Comparison of ENCODE assay signal across 8 cellular contexts in the genomic region with DNA sequence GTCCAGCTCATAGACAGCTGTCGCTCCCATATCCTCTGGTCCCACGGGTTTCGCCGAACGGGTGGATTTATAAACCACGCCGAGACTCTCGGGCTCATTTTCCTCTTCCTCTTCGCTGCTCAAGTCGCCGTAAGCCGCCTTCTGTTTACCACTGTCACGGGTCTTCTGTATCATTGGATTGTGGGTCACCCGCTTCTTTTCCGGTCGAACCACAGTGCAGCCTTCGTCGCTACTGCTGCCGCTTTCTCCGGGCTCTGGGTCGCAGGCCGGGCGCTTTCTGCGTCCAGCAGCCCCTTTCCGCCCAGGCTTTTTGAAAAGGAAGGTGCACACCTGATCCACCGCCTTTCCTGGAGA. TPM values are rescaled to one million over a fixed set of nuclear protein-coding genes. Genes with fewer than 3 reads are reported as not detected.
DNase-seq lines count a peak whose midpoint lies in the region; ATAC-seq, FAIRE-seq and TF ChIP-seq lines count a peak whose summit lies in the region.

No MANE protein-coding gene starts in this region.

- no peaks in the 10 kb centered on the region for H3K9me3 Mint-ChIP-seq in nephron

- peaks cover 14% of the 10 kb centered on the region for H3K4me1 Mint-ChIP-seq in nephron

- BruUV-seq in endothelial cell of umbilical vein (replicated peaks; lab: Mats Ljungman, UMichigan), result TSS peak; percentile 66

- no peak for FAIRE-seq in endothelial cell of umbilical vein (lab: Jason Lieb, UNC)

- H3K36me3 Mint-ChIP-seq in nephron (ENCODE audit: low read depth), result peaks cover 4% of the 10 kb centered on the region

- TF ChIP-seq CTCF in RWPE2 (IDR thresholded peaks at IDR 0.05; ENCODE audit: poor library complexity, severe bottlenecking), result no peak
- no peak for TF ChIP-seq CTCF in endothelial cell of umbilical vein (IDR thresholded peaks at IDR 0.05; ENCODE audit: extremely low read depth in 1 of 2, insufficient read depth in 1 of 2, low read depth in 1 of 2, low read length in 2 of 2)
- no peak for TF ChIP-seq CTCF in nephron (IDR thresholded peaks at IDR 0.05; ENCODE audit: unreplicated experiment in 3 of 3)

- no peak for TF ChIP-seq POLR2A in endothelial cell of umbilical vein (IDR thresholded peaks at IDR 0.05; ENCODE audit: low read depth, low read length)

- H3K4me3 ChIP-seq in RWPE2 (ENCODE audit: severe bottlenecking), result peak overlapping the region; percentile 86
- peak overlapping the region; percentile 74 to 93 (median 84) for H3K4me3 ChIP-seq in endothelial cell of umbilical vein (replicated peaks in 1 of 3; ENCODE audit: insufficient read depth in 1 of 3, low read depth in 1 of 3, low read length in 3 of 3)

- DNase-seq in DMS53 treated with DMSO at 0.1 percent for 48 hours (lab: John Stamatoyannopoulos, UW; ENCODE audit: unreplicated experiment) (peak; percentile 26), DMS53 (lab: John Stamatoyannopoulos, UW) (no peak), RWPE2 (ENCODE audit: low spot score) (no peak), endothelial cell of umbilical vein (ENCODE audit: low read depth, low spot score) (no peak), H4 (ENCODE audit: low spot score) (no peak), NCI-H2081 treated with DMSO at 0.1 percent for 48 hours (lab: John Stamatoyannopoulos, UW) (no peak)

- dilution Hi-C loops in endothelial cell of umbilical vein (cut with MboI; ENCODE audit: extremely low pct_ligation_motif_present, low sequenced_read_pairs), result no loop called here

- no peaks in the 10 kb centered on the region for H4K20me1 ChIP-seq in endothelial cell of umbilical vein (replicated peaks; ENCODE audit: control insufficient read depth, extremely low read depth, insufficient read depth, low read length)

- peak overlapping the region; percentile 96 for H2AFZ ChIP-seq in endothelial cell of umbilical vein (ENCODE audit: low read depth, low read length)

- peak overlapping the region; percentile 68 to 96 (median 75) for H3K27ac Mint-ChIP-seq in nephron

- CTCF ChIA-PET in endothelial cell of umbilical vein (lab: Charles Lee), result interaction anchor here (0.9 to 1.9 kb wide), 3 partner anchors 10 to 18 kb away, joined by 3 to 8 read pairs (median 8); a partner anchor contains a TSS

- H3K9me1 ChIP-seq in endothelial cell of umbilical vein (replicated peaks; ENCODE audit: control insufficient read depth, extremely low read depth, insufficient read depth, low read length), result no peaks in the 10 kb centered on the region

- H3K9me3 ChIP-seq in RWPE2 (ENCODE audit: severe bottlenecking), result no peaks in the 10 kb centered on the region
- no peaks in the 10 kb centered on the region for H3K9me3 ChIP-seq in endothelial cell of umbilical vein (replicated peaks; ENCODE audit: control insufficient read depth, insufficient read depth, low read length)

- intact Hi-C loops in endothelial cell of umbilical vein (cut with micrococcal nuclease), result loop anchor here (1.0 to 5.0 kb wide), 4 partner anchors 18 to 249 kb away; a partner anchor contains a TSS

- peaks cover 10% of the 10 kb centered on the region for H3K36me3 ChIP-seq in RWPE2 (ENCODE audit: low read depth)
- no peaks in the 10 kb centered on the region for H3K36me3 ChIP-seq in endothelial cell of umbilical vein (ENCODE audit: control insufficient read depth in 2 of 2, extremely low read depth in 1 of 2, insufficient read depth in 2 of 2, low read length in 2 of 2)

- peak overlapping the region; percentile 92 to 95 (median 94) for H3K4me3 Mint-ChIP-seq in nephron

- H3K4me2 ChIP-seq in endothelial cell of umbilical vein (ENCODE audit: insufficient read depth, low read length), result peak overlapping the region; percentile 80

- POLR2A ChIA-PET in endothelial cell of umbilical vein (lab: Charles Lee), result interaction anchor here (1.5 to 1.6 kb wide), 2 partner anchors 18 to 80 kb away, joined by 4 to 5 read pairs; a partner anchor contains a TSS

- H3K4me1 ChIP-seq in RWPE2 (ENCODE audit: insufficient read depth, poor library complexity, severe bottlenecking) (no peaks in the 10 kb centered on the region), endothelial cell of umbilical vein (ENCODE audit: control insufficient read depth, extremely low read depth, insufficient read depth, low read length) (peaks cover 11% of the 10 kb centered on the region)

- H3K27me3 Mint-ChIP-seq in nephron (ENCODE audit: low read depth), result no peaks in the 10 kb centered on the region

- H3K79me2 ChIP-seq in endothelial cell of umbilical vein (ENCODE audit: control insufficient read depth, insufficient read depth, low read length), result peaks cover 31% of the 10 kb centered on the region

- H3K27me3 ChIP-seq in RWPE2 (ENCODE audit: insufficient read depth, poor library complexity, severe bottlenecking), result no peaks in the 10 kb centered on the region
- H3K27me3 ChIP-seq in endothelial cell of umbilical vein (ENCODE audit: control insufficient read depth in 2 of 2, insufficient read depth in 2 of 2, low read length in 2 of 2), result no peaks in the 10 kb centered on the region

- peak; percentile 30 for ATAC-seq in HG02763 (IDR thresholded peaks at IDR 0.05; ENCODE audit: unreplicated experiment)
- peak; percentile 15; the same call in 2 of the 3 replicates for ATAC-seq in RWPE2 (ENCODE audit: low read depth)

- peak overlapping the region; percentile 94 for H3K9ac ChIP-seq in endothelial cell of umbilical vein (replicated peaks; ENCODE audit: extremely low read depth, insufficient read depth, low read length)

- H3K27ac ChIP-seq in RWPE2 (ENCODE audit: poor library complexity, severe bottlenecking) (peak overlapping the region; percentile 82), endothelial cell of umbilical vein (ENCODE audit: insufficient read depth, low read depth, low read length) (peak overlapping the region; percentile 87)

TF ChIP-seq in endothelial cell of umbilical vein, 7 proteins besides CTCF, POLR2A, EP300 and RAD21:
- TF ChIP-seq, protein P1, sequence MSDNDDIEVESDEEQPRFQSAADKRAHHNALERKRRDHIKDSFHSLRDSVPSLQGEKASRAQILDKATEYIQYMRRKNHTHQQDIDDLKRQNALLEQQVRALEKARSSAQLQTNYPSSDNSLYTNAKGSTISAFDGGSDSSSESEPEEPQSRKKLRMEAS (IDR thresholded peaks at IDR 0.05; ENCODE audit: insufficient read depth, insufficient read length), result no peak
- no peak for TF ChIP-seq JUN (IDR thresholded peaks at IDR 0.05; ENCODE audit: borderline replicate concordance, insufficient read depth, insufficient read length, low read depth)
- TF ChIP-seq FOS (IDR thresholded peaks at IDR 0.05; ENCODE audit: borderline replicate concordance, insufficient read depth, low read length), result no peak
- no peak for TF ChIP-seq EZH2 (IDR thresholded peaks at IDR 0.05; ENCODE audit: borderline replicate concordance, low read depth, low read length, severe bottlenecking)
- no peak for TF ChIP-seq POLR2AphosphoS5 (IDR thresholded peaks at IDR 0.05; ENCODE audit: insufficient read depth, low read depth, low read length)
- TF ChIP-seq GATA2 (IDR thresholded peaks at IDR 0.05; ENCODE audit: insufficient read depth, insufficient read length, low read depth, low read length), result no peak

RNA-seq across cellular contexts. Expression of a gene that starts 0.3 kb away (rescaled TPM):
- total RNA-seq in endothelial cell of umbilical vein, result 10.2 and 11.7 TPM in 2 replicates
- polyA plus RNA-seq in endothelial cell of umbilical vein, result 8.7 and 9.4 TPM in 2 replicates
- polyA plus RNA-seq in endothelial cell of umbilical vein (2011; cell fraction: cytosol; rRNA removed), result 12.4 and 14.7 TPM in 2 replicates
- polyA plus RNA-seq in endothelial cell of umbilical vein (2011; cell fraction: nucleus; rRNA removed), result 7.3 and 8.4 TPM in 2 replicates
- 12.2 and 12.8 TPM in 2 replicates for polyA plus RNA-seq in endothelial cell of umbilical vein (2012)
- 4.4 and 6.9 TPM in 2 replicates for polyA minus RNA-seq in endothelial cell of umbilical vein
- 11.1 TPM for polyA minus RNA-seq in endothelial cell of umbilical vein (2011; cell fraction: cytosol; rRNA and poly(A)+ RNA removed)
- polyA minus RNA-seq in endothelial cell of umbilical vein (2011; cell fraction: nucleus; rRNA and poly(A)+ RNA removed), result 1.5 TPM in 2 replicates
- total RNA-seq in H4 (2014; rRNA removed; shearing (Covaris generic)), result 27.4 and 27.5 TPM in 2 replicates

RNA-seq across cellular contexts. Expression of a gene that starts 0.4 kb away (rescaled TPM):
- 89.9 and 96.3 TPM in 2 replicates for total RNA-seq in endothelial cell of umbilical vein
- polyA plus RNA-seq in endothelial cell of umbilical vein, result 61.2 and 93.4 TPM in 2 replicates
- polyA plus RNA-seq in endothelial cell of umbilical vein (2011; cell fraction: cytosol; rRNA removed), result 110 and 150 TPM in 2 replicates
- polyA plus RNA-seq in endothelial cell of umbilical vein (2011; cell fraction: nucleus; rRNA removed), result 32.0 and 40.3 TPM in 2 replicates
- polyA plus RNA-seq in endothelial cell of umbilical vein (2012), result 170 and 190 TPM in 2 replicates
- 47.1 and 50.5 TPM in 2 replicates for polyA minus RNA-seq in endothelial cell of umbilical vein
- polyA minus RNA-seq in endothelial cell of umbilical vein (2011; cell fraction: cytosol; rRNA and poly(A)+ RNA removed), result 51.4 TPM
- 4.5 and 5.0 TPM in 2 replicates for polyA minus RNA-seq in endothelial cell of umbilical vein (2011; cell fraction: nucleus; rRNA and poly(A)+ RNA removed)
- 163 and 188 TPM in 2 replicates for total RNA-seq in H4 (2014; rRNA removed; shearing (Covaris generic))

RNA-seq across cellular contexts. Expression of a gene that starts 18.5 kb away (rescaled TPM):
- 10.2 and 11.9 TPM in 2 replicates for total RNA-seq in endothelial cell of umbilical vein
- 2.2 and 3.7 TPM in 2 replicates for polyA plus RNA-seq in endothelial cell of umbilical vein
- 7.1 and 7.5 TPM in 2 replicates for polyA plus RNA-seq in endothelial cell of umbilical vein (2011; cell fraction: cytosol; rRNA removed)
- 8.8 and 13.2 TPM in 2 replicates for polyA plus RNA-seq in endothelial cell of umbilical vein (2011; cell fraction: nucleus; rRNA removed)
- polyA plus RNA-seq in endothelial cell of umbilical vein (2012), result 11.2 and 14.3 TPM in 2 replicates
- 3.2 and 5.0 TPM in 2 replicates for polyA minus RNA-seq in endothelial cell of umbilical vein
- polyA minus RNA-seq in endothelial cell of umbilical vein (2011; cell fraction: cytosol; rRNA and poly(A)+ RNA removed), result 6.8 TPM
- polyA minus RNA-seq in endothelial cell of umbilical vein (2011; cell fraction: nucleus; rRNA and poly(A)+ RNA removed), result 2.9 and 3.9 TPM in 2 replicates
- 1.5 and 3.7 TPM in 2 replicates for total RNA-seq in H4 (2014; rRNA removed; shearing (Covaris generic))

RNA-seq across cellular contexts. Expression of a gene that starts 24.5 kb away (rescaled TPM):
- not detected in 2 replicates for total RNA-seq in endothelial cell of umbilical vein
- not detected in 2 replicates for polyA plus RNA-seq in endothelial cell of umbilical vein
- not detected in 2 replicates for polyA plus RNA-seq in endothelial cell of umbilical vein (2011; cell fraction: cytosol; rRNA removed)
- not detected in 2 replicates for polyA plus RNA-seq in endothelial cell of umbilical vein (2011; cell fraction: nucleus; rRNA removed)
- not detected in 2 replicates for polyA plus RNA-seq in endothelial cell of umbilical vein (2012)
- not detected in 2 replicates for polyA minus RNA-seq in endothelial cell of umbilical vein
- polyA minus RNA-seq in endothelial cell of umbilical vein (2011; cell fraction: cytosol; rRNA and poly(A)+ RNA removed), result not detected
- polyA minus RNA-seq in endothelial cell of umbilical vein (2011; cell fraction: nucleus; rRNA and poly(A)+ RNA removed), result not detected in 2 replicates
- total RNA-seq in H4 (2014; rRNA removed; shearing (Covaris generic)), result not detected in 2 replicates
